1 cellular context compared by ENCODE assay signal in genomic region chr16:12287796-12288536, GRCh38.
TF ChIP-seq lines count a peak whose summit lies in the region.

No MANE protein-coding gene starts in this region.

TF ChIP-seq in HepG2, 621 proteins besides CTCF, POLR2A, EP300 and RAD21 (continued from another document):
- TF ChIP-seq, protein P1, sequence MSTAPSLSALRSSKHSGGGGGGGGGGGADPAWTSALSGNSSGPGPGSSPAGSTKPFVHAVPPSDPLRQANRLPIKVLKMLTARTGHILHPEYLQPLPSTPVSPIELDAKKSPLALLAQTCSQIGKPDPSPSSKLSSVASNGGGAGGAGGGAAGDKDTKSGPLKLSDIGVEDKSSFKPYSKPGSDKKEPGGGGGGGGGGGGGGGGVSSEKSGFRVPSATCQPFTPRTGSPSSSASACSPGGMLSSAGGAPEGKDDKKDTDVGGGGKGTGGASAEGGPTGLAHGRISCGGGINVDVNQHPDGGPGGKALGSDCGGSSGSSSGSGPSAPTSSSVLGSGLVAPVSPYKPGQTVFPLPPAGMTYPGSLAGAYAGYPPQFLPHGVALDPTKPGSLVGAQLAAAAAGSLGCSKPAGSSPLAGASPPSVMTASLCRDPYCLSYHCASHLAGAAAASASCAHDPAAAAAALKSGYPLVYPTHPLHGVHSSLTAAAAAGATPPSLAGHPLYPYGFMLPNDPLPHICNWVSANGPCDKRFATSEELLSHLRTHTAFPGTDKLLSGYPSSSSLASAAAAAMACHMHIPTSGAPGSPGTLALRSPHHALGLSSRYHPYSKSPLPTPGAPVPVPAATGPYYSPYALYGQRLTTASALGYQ (CRISPR knock-in tag; IDR thresholded peaks at IDR 0.05) = peak; percentile 29; the same call in 1 of the 2 replicates
- TF ChIP-seq PPARG (CRISPR knock-in tag; conservative IDR thresholded peaks at IDR 0.05) (0 out of 2 replicates have a peak, but pooled peaks have one; percentile 23), POGZ (CRISPR knock-in tag; IDR thresholded peaks at IDR 0.05) (peak; percentile 2; the same call in 1 of the 2 replicates), ZNF12 (CRISPR knock-in tag; IDR thresholded peaks at IDR 0.05) (no peak), ZBTB7B (CRISPR knock-in tag; IDR thresholded peaks at IDR 0.05) (peak; percentile 41; the same call in 1 of the 2 replicates), TEAD3 (CRISPR knock-in tag; optimal IDR thresholded peaks at IDR 0.05; ENCODE audit: borderline replicate concordance) (peak; percentile 26), GABPA (IDR thresholded peaks at IDR 0.05; ENCODE audit: low read depth, low read length) (no peak), GABPA (CRISPR knock-in tag; IDR thresholded peaks at IDR 0.05; ENCODE audit: low read depth) (peak; percentile 7; the same call in 1 of the 2 replicates), ERF (CRISPR knock-in tag; IDR thresholded peaks at IDR 0.05) (0 out of 2 replicates have a peak, but pooled peaks have one; percentile 31), SAP130 (CRISPR knock-in tag; IDR thresholded peaks at IDR 0.05; ENCODE audit: low read depth) (0 out of 2 replicates have a peak, but pooled peaks have one; percentile 12), SYNCRIP (IDR thresholded peaks at IDR 0.05; ENCODE audit: insufficient read depth, low read depth, low read length) (no peak)
